Comparison of ENCODE assay signal across 1 cellular context in genomic region chr3:119498188-119498987, GRCh38.
TF ChIP-seq lines count a peak whose summit lies in the region.

A gene with protein sequence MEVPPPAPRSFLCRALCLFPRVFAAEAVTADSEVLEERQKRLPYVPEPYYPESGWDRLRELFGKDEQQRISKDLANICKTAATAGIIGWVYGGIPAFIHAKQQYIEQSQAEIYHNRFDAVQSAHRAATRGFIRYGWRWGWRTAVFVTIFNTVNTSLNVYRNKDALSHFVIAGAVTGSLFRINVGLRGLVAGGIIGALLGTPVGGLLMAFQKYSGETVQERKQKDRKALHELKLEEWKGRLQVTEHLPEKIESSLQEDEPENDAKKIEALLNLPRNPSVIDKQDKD (plus strand): TSS chr3:119498547. CDS start chr3:119498734, 187 bp downstream.

TF ChIP-seq in HepG2, 621 proteins besides CTCF, POLR2A, EP300 and RAD21 (continued from another document and continues in another):
- TF ChIP-seq ZNF512B (CRISPR knock-in tag; IDR thresholded peaks at IDR 0.05; ENCODE audit: borderline replicate concordance) = no peak
- TF ChIP-seq, protein P1, sequence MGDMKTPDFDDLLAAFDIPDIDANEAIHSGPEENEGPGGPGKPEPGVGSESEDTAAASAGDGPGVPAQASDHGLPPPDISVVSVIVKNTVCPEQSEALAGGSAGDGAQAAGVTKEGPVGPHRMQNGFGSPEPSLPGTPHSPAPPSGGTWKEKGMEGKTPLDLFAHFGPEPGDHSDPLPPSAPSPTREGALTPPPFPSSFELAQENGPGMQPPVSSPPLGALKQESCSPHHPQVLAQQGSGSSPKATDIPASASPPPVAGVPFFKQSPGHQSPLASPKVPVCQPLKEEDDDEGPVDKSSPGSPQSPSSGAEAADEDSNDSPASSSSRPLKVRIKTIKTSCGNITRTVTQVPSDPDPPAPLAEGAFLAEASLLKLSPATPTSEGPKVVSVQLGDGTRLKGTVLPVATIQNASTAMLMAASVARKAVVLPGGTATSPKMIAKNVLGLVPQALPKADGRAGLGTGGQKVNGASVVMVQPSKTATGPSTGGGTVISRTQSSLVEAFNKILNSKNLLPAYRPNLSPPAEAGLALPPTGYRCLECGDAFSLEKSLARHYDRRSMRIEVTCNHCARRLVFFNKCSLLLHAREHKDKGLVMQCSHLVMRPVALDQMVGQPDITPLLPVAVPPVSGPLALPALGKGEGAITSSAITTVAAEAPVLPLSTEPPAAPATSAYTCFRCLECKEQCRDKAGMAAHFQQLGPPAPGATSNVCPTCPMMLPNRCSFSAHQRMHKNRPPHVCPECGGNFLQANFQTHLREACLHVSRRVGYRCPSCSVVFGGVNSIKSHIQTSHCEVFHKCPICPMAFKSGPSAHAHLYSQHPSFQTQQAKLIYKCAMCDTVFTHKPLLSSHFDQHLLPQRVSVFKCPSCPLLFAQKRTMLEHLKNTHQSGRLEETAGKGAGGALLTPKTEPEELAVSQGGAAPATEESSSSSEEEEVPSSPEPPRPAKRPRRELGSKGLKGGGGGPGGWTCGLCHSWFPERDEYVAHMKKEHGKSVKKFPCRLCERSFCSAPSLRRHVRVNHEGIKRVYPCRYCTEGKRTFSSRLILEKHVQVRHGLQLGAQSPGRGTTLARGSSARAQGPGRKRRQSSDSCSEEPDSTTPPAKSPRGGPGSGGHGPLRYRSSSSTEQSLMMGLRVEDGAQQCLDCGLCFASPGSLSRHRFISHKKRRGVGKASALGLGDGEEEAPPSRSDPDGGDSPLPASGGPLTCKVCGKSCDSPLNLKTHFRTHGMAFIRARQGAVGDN (CRISPR knock-in tag; IDR thresholded peaks at IDR 0.05) = peak; percentile 90
- no peak for TF ChIP-seq ZBTB10 (CRISPR knock-in tag; IDR thresholded peaks at IDR 0.05; ENCODE audit: borderline replicate concordance)
- TF ChIP-seq, protein P2, sequence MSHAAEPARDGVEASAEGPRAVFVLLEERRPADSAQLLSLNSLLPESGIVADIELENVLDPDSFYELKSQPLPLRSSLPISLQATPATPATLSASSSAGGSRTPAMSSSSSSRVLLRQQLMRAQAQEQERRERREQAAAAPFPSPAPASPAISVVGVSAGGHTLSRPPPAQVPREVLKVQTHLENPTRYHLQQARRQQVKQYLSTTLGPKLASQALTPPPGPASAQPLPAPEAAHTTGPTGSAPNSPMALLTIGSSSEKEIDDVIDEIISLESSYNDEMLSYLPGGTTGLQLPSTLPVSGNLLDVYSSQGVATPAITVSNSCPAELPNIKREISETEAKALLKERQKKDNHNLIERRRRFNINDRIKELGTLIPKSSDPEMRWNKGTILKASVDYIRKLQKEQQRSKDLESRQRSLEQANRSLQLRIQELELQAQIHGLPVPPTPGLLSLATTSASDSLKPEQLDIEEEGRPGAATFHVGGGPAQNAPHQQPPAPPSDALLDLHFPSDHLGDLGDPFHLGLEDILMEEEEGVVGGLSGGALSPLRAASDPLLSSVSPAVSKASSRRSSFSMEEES (CRISPR knock-in tag; IDR thresholded peaks at IDR 0.05) = 0 out of 2 replicates have a peak, but pooled peaks have one; percentile 34
- no peak for TF ChIP-seq ZNF773 (CRISPR knock-in tag; IDR thresholded peaks at IDR 0.05; ENCODE audit: borderline replicate concordance)
- peak; percentile 63; the same call in 1 of the 2 replicates for TF ChIP-seq ZC3H4 (CRISPR knock-in tag; IDR thresholded peaks at IDR 0.05; ENCODE audit: borderline replicate concordance)
- peak; percentile 54; the same call in 1 of the 2 replicates for TF ChIP-seq KDM5A (IDR thresholded peaks at IDR 0.05; ENCODE audit: borderline replicate concordance, low read length)
- no peak for TF ChIP-seq ZNF496 (CRISPR knock-in tag; IDR thresholded peaks at IDR 0.05; ENCODE audit: insufficient replicate concordance)
- TF ChIP-seq TFAP4 (IDR thresholded peaks at IDR 0.05; ENCODE audit: borderline replicate concordance, low read depth) = no peak
- TF ChIP-seq, protein P3, sequence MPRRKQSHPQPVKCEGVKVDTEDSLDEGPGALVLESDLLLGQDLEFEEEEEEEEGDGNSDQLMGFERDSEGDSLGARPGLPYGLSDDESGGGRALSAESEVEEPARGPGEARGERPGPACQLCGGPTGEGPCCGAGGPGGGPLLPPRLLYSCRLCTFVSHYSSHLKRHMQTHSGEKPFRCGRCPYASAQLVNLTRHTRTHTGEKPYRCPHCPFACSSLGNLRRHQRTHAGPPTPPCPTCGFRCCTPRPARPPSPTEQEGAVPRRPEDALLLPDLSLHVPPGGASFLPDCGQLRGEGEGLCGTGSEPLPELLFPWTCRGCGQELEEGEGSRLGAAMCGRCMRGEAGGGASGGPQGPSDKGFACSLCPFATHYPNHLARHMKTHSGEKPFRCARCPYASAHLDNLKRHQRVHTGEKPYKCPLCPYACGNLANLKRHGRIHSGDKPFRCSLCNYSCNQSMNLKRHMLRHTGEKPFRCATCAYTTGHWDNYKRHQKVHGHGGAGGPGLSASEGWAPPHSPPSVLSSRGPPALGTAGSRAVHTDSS (CRISPR knock-in tag; conservative IDR thresholded peaks at IDR 0.05) = no peak
- peak; percentile 94 for TF ChIP-seq ZNF792 (CRISPR knock-in tag; IDR thresholded peaks at IDR 0.05)
- TF ChIP-seq HIVEP1 (CRISPR knock-in tag; IDR thresholded peaks at IDR 0.05) = peak; percentile 70; the same call in 1 of the 2 replicates
- no peak for TF ChIP-seq ZNF30 (CRISPR knock-in tag; IDR thresholded peaks at IDR 0.05)
- TF ChIP-seq MNT (IDR thresholded peaks at IDR 0.05) = peak; percentile 2; the same call in 1 of the 2 replicates
- TF ChIP-seq SAFB2 (CRISPR knock-in tag; IDR thresholded peaks at IDR 0.05; ENCODE audit: borderline replicate concordance, low read depth) = no peak
- no peak for TF ChIP-seq ZNF12 (CRISPR knock-in tag; IDR thresholded peaks at IDR 0.05)
- TF ChIP-seq, protein P4, sequence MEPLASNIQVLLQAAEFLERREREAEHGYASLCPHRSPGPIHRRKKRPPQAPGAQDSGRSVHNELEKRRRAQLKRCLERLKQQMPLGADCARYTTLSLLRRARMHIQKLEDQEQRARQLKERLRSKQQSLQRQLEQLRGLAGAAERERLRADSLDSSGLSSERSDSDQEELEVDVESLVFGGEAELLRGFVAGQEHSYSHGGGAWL (CRISPR knock-in tag; IDR thresholded peaks at IDR 0.05) = peak; percentile 63; the same call in 1 of the 2 replicates
- no peak for TF ChIP-seq ZNF329 (CRISPR knock-in tag; IDR thresholded peaks at IDR 0.05; ENCODE audit: low read depth)
- TF ChIP-seq ZFP91 (CRISPR knock-in tag; IDR thresholded peaks at IDR 0.05; ENCODE audit: borderline replicate concordance) = peak; percentile 86
- no peak for TF ChIP-seq ATRX (CRISPR knock-in tag; IDR thresholded peaks at IDR 0.05; ENCODE audit: borderline replicate concordance)
- no peak for TF ChIP-seq KLF13 (CRISPR knock-in tag; IDR thresholded peaks at IDR 0.05)
- TF ChIP-seq, protein P5, sequence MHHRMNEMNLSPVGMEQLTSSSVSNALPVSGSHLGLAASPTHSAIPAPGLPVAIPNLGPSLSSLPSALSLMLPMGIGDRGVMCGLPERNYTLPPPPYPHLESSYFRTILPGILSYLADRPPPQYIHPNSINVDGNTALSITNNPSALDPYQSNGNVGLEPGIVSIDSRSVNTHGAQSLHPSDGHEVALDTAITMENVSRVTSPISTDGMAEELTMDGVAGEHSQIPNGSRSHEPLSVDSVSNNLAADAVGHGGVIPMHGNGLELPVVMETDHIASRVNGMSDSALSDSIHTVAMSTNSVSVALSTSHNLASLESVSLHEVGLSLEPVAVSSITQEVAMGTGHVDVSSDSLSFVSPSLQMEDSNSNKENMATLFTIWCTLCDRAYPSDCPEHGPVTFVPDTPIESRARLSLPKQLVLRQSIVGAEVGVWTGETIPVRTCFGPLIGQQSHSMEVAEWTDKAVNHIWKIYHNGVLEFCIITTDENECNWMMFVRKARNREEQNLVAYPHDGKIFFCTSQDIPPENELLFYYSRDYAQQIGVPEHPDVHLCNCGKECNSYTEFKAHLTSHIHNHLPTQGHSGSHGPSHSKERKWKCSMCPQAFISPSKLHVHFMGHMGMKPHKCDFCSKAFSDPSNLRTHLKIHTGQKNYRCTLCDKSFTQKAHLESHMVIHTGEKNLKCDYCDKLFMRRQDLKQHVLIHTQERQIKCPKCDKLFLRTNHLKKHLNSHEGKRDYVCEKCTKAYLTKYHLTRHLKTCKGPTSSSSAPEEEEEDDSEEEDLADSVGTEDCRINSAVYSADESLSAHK (CRISPR knock-in tag; IDR thresholded peaks at IDR 0.05; ENCODE audit: borderline replicate concordance) = peak; percentile 41; the same call in 1 of the 2 replicates
- no peak; the same call in 1 of the 2 replicates for TF ChIP-seq MEIS1 (CRISPR knock-in tag; IDR thresholded peaks at IDR 0.05; ENCODE audit: borderline replicate concordance)
- TF ChIP-seq ZNF839 (CRISPR knock-in tag; IDR thresholded peaks at IDR 0.05; ENCODE audit: borderline replicate concordance) = peak; percentile 76; the same call in 1 of the 2 replicates
- TF ChIP-seq FLYWCH1 (CRISPR knock-in tag; IDR thresholded peaks at IDR 0.05) = no peak
- TF ChIP-seq RELA (CRISPR knock-in tag; IDR thresholded peaks at IDR 0.05) = no peak
- TF ChIP-seq ZNF546 (CRISPR knock-in tag; conservative IDR thresholded peaks at IDR 0.05) = 0 out of 2 replicates have a peak, but pooled peaks have one; percentile 29
- TF ChIP-seq GLI4 (CRISPR knock-in tag; IDR thresholded peaks at IDR 0.05; ENCODE audit: borderline replicate concordance) = no peak
- peak; percentile 11 for TF ChIP-seq SKI (IDR thresholded peaks at IDR 0.05; ENCODE audit: partially characterized antibody)
- peak; percentile 89 for TF ChIP-seq IKZF5 (CRISPR knock-in tag; IDR thresholded peaks at IDR 0.05)
